In the genomic region with DNA sequence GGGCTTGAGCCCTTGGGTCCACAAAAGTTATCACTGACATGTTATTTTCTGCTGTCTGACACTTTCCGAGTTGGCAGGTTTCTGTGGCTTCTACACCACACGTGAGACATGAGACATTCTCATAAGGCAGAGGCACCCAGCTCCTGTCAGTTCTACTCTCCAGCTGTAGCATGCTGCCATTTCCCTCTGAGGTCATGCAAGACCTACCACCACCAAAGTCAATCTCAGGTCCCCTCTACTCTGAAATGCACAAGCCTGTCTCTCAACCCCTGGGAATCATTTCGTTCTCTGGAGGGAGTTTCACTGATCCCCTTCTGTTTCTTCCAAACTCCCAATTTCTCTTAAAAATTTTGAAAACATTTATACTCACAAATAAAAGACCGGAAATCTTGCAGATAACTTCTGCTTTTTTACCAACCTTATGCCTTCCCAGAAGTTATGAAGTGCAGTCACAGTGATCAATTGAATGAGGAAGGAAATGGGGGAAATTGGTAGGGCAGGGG, we compare ENCODE assay signal across 8 cellular contexts. TPM values are rescaled to one million over a fixed set of nuclear protein-coding genes. Genes with fewer than 3 reads are reported as not detected.
DNase-seq lines count a peak whose midpoint lies in the region; ATAC-seq and TF ChIP-seq lines count a peak whose summit lies in the region.

No MANE protein-coding gene starts in this region.

- H3K4me3 ChIP-seq in CD8-positive, alpha-beta T cell (ENCODE audit: low read depth, low read length) = no peak overlapping the region
- H3K4me3 ChIP-seq in gastroesophageal sphincter = no peak overlapping the region

- peak in 1 of 7 experiments; percentile 32 for DNase-seq in CD8-positive, alpha-beta T cell
- DNase-seq in activated T-helper 1 cell treated with anti-CD3 and anti-CD28 coated beads, Interleukin-12 subunit alpha, Interleukin-12 subunit beta, Interleukin-2, Interleukin-4 antibody, amounts not matched to agents 30 ng/mL and 10 ng/mL and 1 ng/mL, durations not matched to agents 14 hours and 24 hours and 36 hours (ENCODE audit: low spot score) = no peak
- DNase-seq in dermis blood vessel endothelial cell (no peak), AG08395 (ENCODE audit: low spot score) (no peak), left cardiac atrium (no peak)

- H3K9me3 Mint-ChIP-seq in CD8-positive, alpha-beta T cell = peaks cover 1% of the 10 kb centered on the region
- peaks cover 3% of the 10 kb centered on the region for H3K9me3 Mint-ChIP-seq in activated T-helper 1 cell treated with anti-CD3 and anti-CD28 coated beads, Interleukin-12 subunit alpha, Interleukin-12 subunit beta, Interleukin-2, Interleukin-4 antibody, amounts not matched to agents 30 ng/mL and 10 ng/mL and 1 ng/mL, durations not matched to agents 14 hours and 24 hours and 36 hours

- no peak for TF ChIP-seq EP300 in gastroesophageal sphincter (IDR thresholded peaks at IDR 0.05)

- intact Hi-C loops in CD8-positive, alpha-beta T cell (cut with DNase I, micrococcal nuclease) = loop anchor here in 1 of 2 experiments (5.0 kb wide), 1 partner anchor 38 kb away; a partner anchor contains a TSS
- intact Hi-C loops in activated T-helper 1 cell treated with anti-CD3 and anti-CD28 coated beads, Interleukin-12 subunit alpha, Interleukin-12 subunit beta, Interleukin-2, Interleukin-4 antibody, amounts not matched to agents 30 ng/mL and 10 ng/mL and 1 ng/mL, durations not matched to agents 14 hours and 24 hours and 36 hours (cut with micrococcal nuclease) = loop anchor here (1.0 to 5.0 kb wide), 2 partner anchors 9 to 612 kb away; no protein-coding TSS in a partner anchor
- intact Hi-C loops in left cardiac atrium (cut with DNase I) = no loop called here

- CTCF ChIA-PET in CD8-positive, alpha-beta T cell (lab: Charles Lee) = no interaction called here

- no peak overlapping the region for H3K27ac ChIP-seq in CD8-positive, alpha-beta T cell (ENCODE audit: low read depth, low read length)
- H3K27ac ChIP-seq in gastroesophageal sphincter = no peak overlapping the region

- 48 to 65% methylated on average over 4 of the region's 4 CpGs for WGBS in gastroesophageal sphincter (ENCODE audit: low coverage in 1 of 2), 2 donors

- no peaks in the 10 kb centered on the region for H3K4me1 ChIP-seq in CD8-positive, alpha-beta T cell (ENCODE audit: insufficient read depth, low read length)
- no peaks in the 10 kb centered on the region for H3K4me1 ChIP-seq in gastroesophageal sphincter

- H3K4me3 Mint-ChIP-seq in CD8-positive, alpha-beta T cell = no peak overlapping the region
- H3K4me3 Mint-ChIP-seq in activated T-helper 1 cell treated with anti-CD3 and anti-CD28 coated beads, Interleukin-12 subunit alpha, Interleukin-12 subunit beta, Interleukin-2, Interleukin-4 antibody, amounts not matched to agents 30 ng/mL and 10 ng/mL and 1 ng/mL, durations not matched to agents 14 hours and 24 hours and 36 hours = no peak overlapping the region

- H3K4me1 Mint-ChIP-seq in CD8-positive, alpha-beta T cell (ENCODE audit: low read depth) = peaks cover 13% of the 10 kb centered on the region
- H3K4me1 Mint-ChIP-seq in activated T-helper 1 cell treated with anti-CD3 and anti-CD28 coated beads, Interleukin-12 subunit alpha, Interleukin-12 subunit beta, Interleukin-2, Interleukin-4 antibody, amounts not matched to agents 30 ng/mL and 10 ng/mL and 1 ng/mL, durations not matched to agents 14 hours and 24 hours and 36 hours (ENCODE audit: low read depth) = peaks cover 33% of the 10 kb centered on the region

- no peak for TF ChIP-seq POLR2A in gastroesophageal sphincter (IDR thresholded peaks at IDR 0.05)

- POLR2A ChIA-PET in CD8-positive, alpha-beta T cell (lab: Charles Lee) = interaction anchor here (0.8 kb wide), 1 partner anchor 81 kb away, joined by 3 read pairs; a partner anchor contains a TSS

- H3K36me3 ChIP-seq in CD8-positive, alpha-beta T cell (ENCODE audit: insufficient read depth, low read length) = no peaks in the 10 kb centered on the region
- no peaks in the 10 kb centered on the region for H3K36me3 ChIP-seq in gastroesophageal sphincter

- no peaks in the 10 kb centered on the region for H3K27me3 Mint-ChIP-seq in CD8-positive, alpha-beta T cell (ENCODE audit: low read depth)
- H3K27me3 Mint-ChIP-seq in activated T-helper 1 cell treated with anti-CD3 and anti-CD28 coated beads, Interleukin-12 subunit alpha, Interleukin-12 subunit beta, Interleukin-2, Interleukin-4 antibody, amounts not matched to agents 30 ng/mL and 10 ng/mL and 1 ng/mL, durations not matched to agents 14 hours and 24 hours and 36 hours (ENCODE audit: insufficient read depth) = peaks cover 4% of the 10 kb centered on the region

- no peaks in the 10 kb centered on the region for H3K36me3 Mint-ChIP-seq in CD8-positive, alpha-beta T cell
- peaks cover 2% of the 10 kb centered on the region for H3K36me3 Mint-ChIP-seq in activated T-helper 1 cell treated with anti-CD3 and anti-CD28 coated beads, Interleukin-12 subunit alpha, Interleukin-12 subunit beta, Interleukin-2, Interleukin-4 antibody, amounts not matched to agents 30 ng/mL and 10 ng/mL and 1 ng/mL, durations not matched to agents 14 hours and 24 hours and 36 hours (ENCODE audit: low read depth)

- no peak for ATAC-seq in CD8-positive, alpha-beta T cell
- ATAC-seq in GM19455 (IDR thresholded peaks at IDR 0.05; ENCODE audit: unreplicated experiment) (peak; percentile 92), HG03432 (IDR thresholded peaks at IDR 0.05; ENCODE audit: unreplicated experiment) (peak; percentile 89), gastroesophageal sphincter (no peak), left cardiac atrium (no peak)

- H3K9me3 ChIP-seq in CD8-positive, alpha-beta T cell (ENCODE audit: low read length) = no peaks in the 10 kb centered on the region
- H3K9me3 ChIP-seq in gastroesophageal sphincter = peaks cover 0 to under 1% (median 0%) of the 10 kb centered on the region in 3 donors

- peak overlapping the region; percentile 70 for H3K27ac Mint-ChIP-seq in CD8-positive, alpha-beta T cell
- H3K27ac Mint-ChIP-seq in activated T-helper 1 cell treated with anti-CD3 and anti-CD28 coated beads, Interleukin-12 subunit alpha, Interleukin-12 subunit beta, Interleukin-2, Interleukin-4 antibody, amounts not matched to agents 30 ng/mL and 10 ng/mL and 1 ng/mL, durations not matched to agents 14 hours and 24 hours and 36 hours = peak overlapping the region; percentile 35

- H3K27me3 ChIP-seq in CD8-positive, alpha-beta T cell (ENCODE audit: insufficient read depth, low read length) = no peaks in the 10 kb centered on the region
- H3K27me3 ChIP-seq in gastroesophageal sphincter = no peaks in the 10 kb centered on the region

- no peak for TF ChIP-seq CTCF in CD8-positive, alpha-beta T cell (IDR thresholded peaks at IDR 0.05)
- no peak for TF ChIP-seq CTCF in gastroesophageal sphincter (IDR thresholded peaks at IDR 0.05)

RNA-seq across cellular contexts. Expression of a gene that starts 39.5 kb away (rescaled TPM):
- 1 to 10 TPM; 5.2 to 5.7 TPM for total RNA-seq in CD8-positive, alpha-beta T cell
- total RNA-seq in activated T-helper 1 cell treated with anti-CD3 and anti-CD28 coated beads, Interleukin-12 subunit alpha, Interleukin-12 subunit beta, Interleukin-2, Interleukin-4 antibody, amounts not matched to agents 30 ng/mL and 10 ng/mL and 1 ng/mL, durations not matched to agents 14 hours and 24 hours and 36 hours = not detected in 2 replicates
- not detected in 2 replicates for total RNA-seq in dermis blood vessel endothelial cell
- 1 to 10 TPM in 1 of 4 donors, under 1 TPM in 1, not detected in 2; 0.13 to 1.0 TPM for total RNA-seq in gastroesophageal sphincter
- total RNA-seq in left cardiac atrium = not detected

Comparison
In these comparisons a context has a peak if more than half of its experiments do, and no peak if none do; other contexts are left out.
1. ATAC-seq: peak in GM19455 (single experiment) and HG03432 (single experiment); none in CD8-positive, alpha-beta T cell (single experiment), gastroesophageal sphincter (single experiment) and left cardiac atrium (0 of 2).